22 cellular contexts compared by ENCODE assay signal in genomic region chr10:84522612-84523462, GRCh38.
DNase-seq lines count a peak whose midpoint lies in the region; ATAC-seq and TF ChIP-seq lines count a peak whose summit lies in the region.
"Had no signal": no experiment of that assay in that cellular context is flagged by ENCODE, and none has a peak within 500 bp of the region (broad histone marks: within the 10 kb centered on the region; RNA-seq: fewer than 3 reads in every experiment).

No MANE protein-coding gene starts in this region.

- WGBS in spleen, 5 donors: 82 to 89% (median 84%) methylated on average over 9 of the region's 9 CpGs

- TF ChIP-seq POLR2A in spleen (IDR thresholded peaks at IDR 0.05): no peak

- H3K4me3 Mint-ChIP-seq in stimulated activated effector memory CD8-positive, alpha-beta T cell treated with anti-CD3 and anti-CD28 coated beads, Interleukin-12 subunit alpha, Interleukin-12 subunit beta, amount 100 ng/mL, for 72 hours: no peak overlapping the region
- H3K4me3 Mint-ChIP-seq in T-helper 2 cell treated with Interferon-gamma antibody and Interleukin-4, amounts not matched to agents 5 μg/mL and 100 μg/mL, for 36 hours: no peak overlapping the region
- H3K4me3 Mint-ChIP-seq: activated CD4-positive, alpha-beta memory T cell treated with anti-CD3 and anti-CD28 coated beads for 36 hours had no signal

- peaks cover 4% of the 10 kb centered on the region for H3K36me3 Mint-ChIP-seq in stimulated activated effector memory CD8-positive, alpha-beta T cell treated with anti-CD3 and anti-CD28 coated beads, Interleukin-12 subunit alpha, Interleukin-12 subunit beta, amount 100 ng/mL, for 72 hours
- H3K36me3 Mint-ChIP-seq in T-helper 2 cell treated with Interferon-gamma antibody and Interleukin-4, amounts not matched to agents 5 μg/mL and 100 μg/mL, for 36 hours (ENCODE audit: low read depth): no peaks in the 10 kb centered on the region

- H3K27me3 ChIP-seq in brain microvascular endothelial cell (replicated peaks) (no peaks in the 10 kb centered on the region), foreskin keratinocyte (no peaks in the 10 kb centered on the region), spleen (replicated peaks in 1 of 7) (no peaks in the 10 kb centered on the region)
- H3K27me3 ChIP-seq: heart left ventricle, SJCRH30, upper lobe of right lung had no signal

- intact Hi-C loops in spleen (cut with DNase I; ENCODE audit: low total_unique reads): no loop called here

- H3K9me3 Mint-ChIP-seq in stimulated activated effector memory CD8-positive, alpha-beta T cell treated with anti-CD3 and anti-CD28 coated beads, Interleukin-12 subunit alpha, Interleukin-12 subunit beta, amount 100 ng/mL, for 72 hours: peaks cover 9% of the 10 kb centered on the region
- peaks cover 18% of the 10 kb centered on the region for H3K9me3 Mint-ChIP-seq in T-helper 2 cell treated with Interferon-gamma antibody and Interleukin-4, amounts not matched to agents 5 μg/mL and 100 μg/mL, for 36 hours

- no peak overlapping the region for H3K4me3 ChIP-seq in brain microvascular endothelial cell (ENCODE audit: low read depth, low read length)
- H3K4me3 ChIP-seq in spleen: no peak overlapping the region
- H3K4me3 ChIP-seq: heart left ventricle, SJCRH30, upper lobe of right lung had no signal

- peak; percentile 20 for DNase-seq in DMS53 (lab: John Stamatoyannopoulos, UW)
- DNase-seq in DMS53 treated with DMSO at 0.1 percent for 48 hours (lab: John Stamatoyannopoulos, UW; ENCODE audit: unreplicated experiment): no peak
- DNase-seq in brain microvascular endothelial cell: no peak
- peak in 1 of 2 donors; percentile 27 for DNase-seq in foreskin keratinocyte
- no peak for DNase-seq in stimulated activated effector memory CD8-positive, alpha-beta T cell treated with anti-CD3 and anti-CD28 coated beads, Interleukin-12 subunit alpha, Interleukin-12 subunit beta, amount 100 ng/mL, for 72 hours (ENCODE audit: low spot score in 2 of 2)
- DNase-seq in T-helper 2 cell treated with Interferon-gamma antibody and Interleukin-4, amounts not matched to agents 5 μg/mL and 100 μg/mL, for 36 hours (ENCODE audit: low spot score): no peak
- no peak for DNase-seq in spleen
- DNase-seq in NCI-H2196 (lab: John Stamatoyannopoulos, UW; ENCODE audit: unreplicated experiment): no peak
- DNase-seq: activated CD4-positive, alpha-beta memory T cell treated with anti-CD3 and anti-CD28 coated beads for 36 hours; activated gamma-delta T cell; Caco-2; effector CD8-positive, alpha-beta T cell; EL; heart left ventricle; KG1; MV-4-11; NCI-H1694; NCI-H226; stimulated activated CD4-positive, alpha-beta T cell treated with anti-CD3 and anti-CD28 coated beads, Interleukin-4, amount 100 ng/mL, for 4 hours; upper lobe of right lung had no signal

- H3K27me3 Mint-ChIP-seq in T-helper 2 cell treated with Interferon-gamma antibody and Interleukin-4, amounts not matched to agents 5 μg/mL and 100 μg/mL, for 36 hours (ENCODE audit: low read depth): no peaks in the 10 kb centered on the region
- H3K27me3 Mint-ChIP-seq: activated CD4-positive, alpha-beta memory T cell treated with anti-CD3 and anti-CD28 coated beads for 36 hours had no signal

- in situ Hi-C loops in brain microvascular endothelial cell (cut with HindIII; ENCODE audit: low pct_ligation_motif_present, low sequenced_read_pairs): no loop called here

- H3K27ac ChIP-seq in brain microvascular endothelial cell (no peak overlapping the region), foreskin keratinocyte (no peak overlapping the region), spleen (no peak overlapping the region)
- H3K27ac ChIP-seq: 22Rv1, heart left ventricle, SJCRH30, upper lobe of right lung had no signal

- peaks cover 5% of the 10 kb centered on the region for H3K4me1 Mint-ChIP-seq in stimulated activated effector memory CD8-positive, alpha-beta T cell treated with anti-CD3 and anti-CD28 coated beads, Interleukin-12 subunit alpha, Interleukin-12 subunit beta, amount 100 ng/mL, for 72 hours
- H3K4me1 Mint-ChIP-seq in T-helper 2 cell treated with Interferon-gamma antibody and Interleukin-4, amounts not matched to agents 5 μg/mL and 100 μg/mL, for 36 hours (ENCODE audit: low read depth): no peaks in the 10 kb centered on the region

- H3K27ac Mint-ChIP-seq in stimulated activated effector memory CD8-positive, alpha-beta T cell treated with anti-CD3 and anti-CD28 coated beads, Interleukin-12 subunit alpha, Interleukin-12 subunit beta, amount 100 ng/mL, for 72 hours: peak overlapping the region; percentile 30
- no peak overlapping the region for H3K27ac Mint-ChIP-seq in T-helper 2 cell treated with Interferon-gamma antibody and Interleukin-4, amounts not matched to agents 5 μg/mL and 100 μg/mL, for 36 hours
- H3K27ac Mint-ChIP-seq: activated CD4-positive, alpha-beta memory T cell treated with anti-CD3 and anti-CD28 coated beads for 36 hours had no signal

- H3K9me3 ChIP-seq in spleen: peaks cover 0 to 16% (median 11%) of the 10 kb centered on the region in 8 donors
- H3K9me3 ChIP-seq: SJCRH30, upper lobe of right lung had no signal

- no peaks in the 10 kb centered on the region for H3K36me3 ChIP-seq in brain microvascular endothelial cell (replicated peaks)
- no peaks in the 10 kb centered on the region for H3K36me3 ChIP-seq in spleen
- H3K36me3 ChIP-seq: SJCRH30, upper lobe of right lung had no signal

- ATAC-seq in foreskin keratinocyte: peak; percentile 51
- no peak for ATAC-seq in stimulated activated effector memory CD8-positive, alpha-beta T cell treated with anti-CD3 and anti-CD28 coated beads, Interleukin-12 subunit alpha, Interleukin-12 subunit beta, amount 100 ng/mL, for 72 hours
- ATAC-seq: heart left ventricle, upper lobe of right lung had no signal

- TF ChIP-seq CTCF in brain microvascular endothelial cell (IDR thresholded peaks at IDR 0.05; ENCODE audit: low read depth, low read length, missing control alignments) (peak; percentile 28), foreskin keratinocyte (conservative IDR thresholded peaks at IDR 0.05) (no peak), spleen (IDR thresholded peaks at IDR 0.05 in 8 of 11, conservative IDR thresholded peaks at IDR 0.05 in 3 of 11) (no peak)

- H3K4me1 ChIP-seq in foreskin keratinocyte: peaks cover 13% of the 10 kb centered on the region
- no peaks in the 10 kb centered on the region for H3K4me1 ChIP-seq in spleen
- H3K4me1 ChIP-seq: heart left ventricle, SJCRH30, upper lobe of right lung had no signal
